In genomic region chr6:25227854-25228253, GRCh38 we compare ENCODE assay signal across 33 cellular contexts.
"Had no signal": no experiment of that assay in that cellular context is flagged by ENCODE, and none has a peak within 500 bp of the region (broad histone marks: within the 10 kb centered on the region; RNA-seq: fewer than 3 reads in every experiment).

No MANE protein-coding gene starts in this region.

- H3K36me3 Mint-ChIP-seq: activated naive CD4-positive, alpha-beta T cell treated with anti-CD3 and anti-CD28 coated beads, Interleukin-2, amount 10 ng/mL, durations not matched to agents 7 days and 5 days; activated naive CD4-positive, alpha-beta T cell treated with anti-CD3 and anti-CD28 coated beads, Interleukin-2, amount 50 U/mL, for 72 hours; activated naive CD8-positive, alpha-beta T cell treated with anti-CD3 and anti-CD28 coated beads, Interleukin-2, amount 10 ng/mL, durations not matched to agents 7 days and 5 days had no signal

- ATAC-seq: activated CD4-positive, CD25-positive, alpha-beta regulatory T cell treated with anti-CD3 and anti-CD28 coated beads, Interleukin-2, amount 50 U/mL, for 24 hours; effector memory CD8-positive, alpha-beta T cell; foreskin keratinocyte; gastrocnemius medialis; heart left ventricle; T-helper 17 cell had no signal

- FAIRE-seq: astrocyte, bronchial epithelial cell had no signal

- H3K27ac Mint-ChIP-seq: activated B cell treated with CpG ODN at 0.5 μM for 24 hours; activated CD4-positive, alpha-beta memory T cell treated with anti-CD3 and anti-CD28 coated beads, Interleukin-2, amount 10 ng/mL, durations not matched to agents 7 days and 5 days; activated CD4-positive, alpha-beta T cell treated with anti-CD3 and anti-CD28 coated beads, Interleukin-2, amount 10 ng/mL, durations not matched to agents 7 days and 5 days; activated naive CD4-positive, alpha-beta T cell treated with anti-CD3 and anti-CD28 coated beads, Interleukin-2, amount 10 ng/mL, durations not matched to agents 7 days and 5 days; activated naive CD4-positive, alpha-beta T cell treated with anti-CD3 and anti-CD28 coated beads, Interleukin-2, amount 50 U/mL, for 72 hours; activated naive CD8-positive, alpha-beta T cell treated with anti-CD3 and anti-CD28 coated beads, Interleukin-2, amount 10 ng/mL, durations not matched to agents 7 days and 5 days; activated T-cell treated with anti-CD3 and anti-CD28 coated beads, Interleukin-2, amount 50 U/mL, for 24 hours; activated T-cell treated with anti-CD3 and anti-CD28 coated beads, Interleukin-2, amount 50 U/mL, for 72 hours; dendritic cell treated with granulocyte-macrophage colony-stimulating factor and Interleukin-4, amounts not matched to agents 40 ng/mL and 50 ng/mL, for 4 days; effector memory CD8-positive, alpha-beta T cell; T-helper 17 cell; T-helper 2 cell treated with Interferon-gamma antibody and Interleukin-4, amounts not matched to agents 5 μg/mL and 100 μg/mL, for 36 hours had no signal

- H3K4me1 ChIP-seq: gastrocnemius medialis had no signal

- H3K9me3 Mint-ChIP-seq: activated B cell treated with CpG ODN at 0.5 μM for 24 hours; activated CD4-positive, alpha-beta memory T cell treated with anti-CD3 and anti-CD28 coated beads, Interleukin-2, amount 10 ng/mL, durations not matched to agents 7 days and 5 days; activated CD4-positive, alpha-beta T cell treated with anti-CD3 and anti-CD28 coated beads, Interleukin-2, amount 10 ng/mL, durations not matched to agents 7 days and 5 days; activated naive CD4-positive, alpha-beta T cell treated with anti-CD3 and anti-CD28 coated beads, Interleukin-2, amount 10 ng/mL, durations not matched to agents 7 days and 5 days; activated naive CD4-positive, alpha-beta T cell treated with anti-CD3 and anti-CD28 coated beads, Interleukin-2, amount 50 U/mL, for 72 hours; activated naive CD8-positive, alpha-beta T cell treated with anti-CD3 and anti-CD28 coated beads, Interleukin-2, amount 10 ng/mL, durations not matched to agents 7 days and 5 days; activated T-cell treated with anti-CD3 and anti-CD28 coated beads, Interleukin-2, amount 50 U/mL, for 24 hours; activated T-cell treated with anti-CD3 and anti-CD28 coated beads, Interleukin-2, amount 50 U/mL, for 72 hours; central memory CD8-positive, alpha-beta T cell; dendritic cell treated with granulocyte-macrophage colony-stimulating factor and Interleukin-4, amounts not matched to agents 40 ng/mL and 50 ng/mL, for 4 days; effector memory CD8-positive, alpha-beta T cell; T-helper 2 cell treated with Interferon-gamma antibody and Interleukin-4, amounts not matched to agents 5 μg/mL and 100 μg/mL, for 36 hours had no signal

- H3K27me3 Mint-ChIP-seq: activated CD4-positive, alpha-beta memory T cell treated with anti-CD3 and anti-CD28 coated beads, Interleukin-2, amount 10 ng/mL, durations not matched to agents 7 days and 5 days had no signal

- DNase-seq: activated B cell treated with CpG ODN at 0.5 μM for 24 hours; activated CD4-positive, alpha-beta memory T cell treated with anti-CD3 and anti-CD28 coated beads, Interleukin-2, amount 10 ng/mL, durations not matched to agents 7 days and 5 days; activated CD4-positive, alpha-beta T cell treated with anti-CD3 and anti-CD28 coated beads, Interleukin-2, amount 10 ng/mL, durations not matched to agents 7 days and 5 days; activated CD4-positive, alpha-beta T cell treated with anti-CD3 and anti-CD28 coated beads, Interleukin-2, amount 50 U/mL, for 4 hours; activated CD8-positive, alpha-beta memory T cell treated with anti-CD3 and anti-CD28 coated beads, Interleukin-2, amount 50 U/mL, for 48 hours; activated gamma-delta T cell; activated naive CD4-positive, alpha-beta T cell; activated naive CD4-positive, alpha-beta T cell treated with anti-CD3 and anti-CD28 coated beads, Interleukin-2, amount 10 ng/mL, durations not matched to agents 7 days and 5 days; activated naive CD8-positive, alpha-beta T cell treated with anti-CD3 and anti-CD28 coated beads, Interleukin-2, amount 10 ng/mL, durations not matched to agents 7 days and 5 days; activated T-cell treated with anti-CD3 and anti-CD28 coated beads for 4 hours; activated T-cell treated with anti-CD3 and anti-CD28 coated beads, Interleukin-2, amount 50 U/mL, for 24 hours; activated T-cell treated with anti-CD3 and anti-CD28 coated beads, Interleukin-2, amount 50 U/mL, for 72 hours; amniotic stem cell; anterior cingulate cortex; brain microvascular endothelial cell; effector CD4-positive, alpha-beta T cell; effector memory CD8-positive, alpha-beta T cell; foreskin keratinocyte; gastrocnemius medialis; glutamatergic neuron; heart left ventricle; T-helper 1 cell; T-helper 17 cell; T1000; WERI-Rb-1 had no signal

- H3K4me3 Mint-ChIP-seq: activated B cell treated with CpG ODN at 0.5 μM for 24 hours; activated CD4-positive, alpha-beta memory T cell treated with anti-CD3 and anti-CD28 coated beads, Interleukin-2, amount 10 ng/mL, durations not matched to agents 7 days and 5 days; activated CD4-positive, alpha-beta T cell treated with anti-CD3 and anti-CD28 coated beads, Interleukin-2, amount 10 ng/mL, durations not matched to agents 7 days and 5 days; activated naive CD4-positive, alpha-beta T cell treated with anti-CD3 and anti-CD28 coated beads, Interleukin-2, amount 10 ng/mL, durations not matched to agents 7 days and 5 days; activated naive CD8-positive, alpha-beta T cell treated with anti-CD3 and anti-CD28 coated beads, Interleukin-2, amount 10 ng/mL, durations not matched to agents 7 days and 5 days; activated T-cell treated with anti-CD3 and anti-CD28 coated beads, Interleukin-2, amount 50 U/mL, for 24 hours; activated T-cell treated with anti-CD3 and anti-CD28 coated beads, Interleukin-2, amount 50 U/mL, for 72 hours; central memory CD8-positive, alpha-beta T cell; dendritic cell treated with granulocyte-macrophage colony-stimulating factor and Interleukin-4, amounts not matched to agents 40 ng/mL and 50 ng/mL, for 4 days; effector memory CD8-positive, alpha-beta T cell; T-helper 17 cell; T-helper 2 cell treated with Interferon-gamma antibody and Interleukin-4, amounts not matched to agents 5 μg/mL and 100 μg/mL, for 36 hours had no signal

- H3K9me3 ChIP-seq: gastrocnemius medialis, heart left ventricle had no signal

- H3K36me3 ChIP-seq: brain microvascular endothelial cell, gastrocnemius medialis, heart left ventricle, WERI-Rb-1 had no signal

- H3K27ac ChIP-seq: brain microvascular endothelial cell, coronary artery, foreskin keratinocyte, gastrocnemius medialis, heart left ventricle, WERI-Rb-1 had no signal

- H3K27me3 ChIP-seq: brain microvascular endothelial cell, foreskin keratinocyte, gastrocnemius medialis, heart left ventricle had no signal

- H3K4me3 ChIP-seq: coronary artery, gastrocnemius medialis, heart left ventricle had no signal
